ENCODE assay signal across 11 cellular contexts in genomic region chr22:19765477-19766234, GRCh38. TPM values are rescaled to one million over a fixed set of nuclear protein-coding genes. Genes with fewer than 3 reads are reported as not detected.
DNase-seq lines count a peak whose midpoint lies in the region; ATAC-seq and TF ChIP-seq lines count a peak whose summit lies in the region.
"Had no signal": no experiment of that assay in that cellular context is flagged by ENCODE, and none has a peak within 500 bp of the region (broad histone marks: within the 10 kb centered on the region; RNA-seq: fewer than 3 reads in every experiment).

No MANE protein-coding gene starts in this region.

- TF ChIP-seq POLR2A in lower leg skin (IDR thresholded peaks at IDR 0.05), result no peak

- no peaks in the 10 kb centered on the region for H4K20me1 ChIP-seq in PC-3 (ENCODE audit: low read length)

- CTCF ChIA-PET in PC-3 (lab: Charles Lee), result no interaction called here
- CTCF ChIA-PET in A673 (lab: Charles Lee), result no interaction called here

- no peaks in the 10 kb centered on the region for H3K9me3 Mint-ChIP-seq in activated CD4-positive, alpha-beta T cell treated with anti-CD3 and anti-CD28 coated beads, Interleukin-2, amount 10 ng/mL, durations not matched to agents 24 days and 14 days
- H3K9me3 Mint-ChIP-seq in T-helper 2 cell treated with Interferon-gamma antibody and Interleukin-4, amounts not matched to agents 5 μg/mL and 100 μg/mL, for 36 hours, result no peaks in the 10 kb centered on the region
- no peaks in the 10 kb centered on the region for H3K9me3 Mint-ChIP-seq in stimulated activated naive B cell treated with anti-CD40 and anti-IgM and Interleukin-4, amounts not matched to agents 10 μg/mL and 1 μg/mL and 100 μg/mL, for 72 hours

- H3K4me3 Mint-ChIP-seq in activated CD4-positive, alpha-beta T cell treated with anti-CD3 and anti-CD28 coated beads, Interleukin-2, amount 10 ng/mL, durations not matched to agents 24 days and 14 days, result peak overlapping the region; percentile 48
- H3K4me3 Mint-ChIP-seq in T-helper 2 cell treated with Interferon-gamma antibody and Interleukin-4, amounts not matched to agents 5 μg/mL and 100 μg/mL, for 36 hours, result peak overlapping the region; percentile 52
- peak overlapping the region; percentile 59 to 64 for H3K4me3 Mint-ChIP-seq in stimulated activated naive B cell treated with anti-CD40 and anti-IgM and Interleukin-4, amounts not matched to agents 10 μg/mL and 1 μg/mL and 100 μg/mL, for 72 hours

- peak in 1 of 2 donors; percentile 14 for ATAC-seq in left cardiac atrium
- peak in 1 of 2 donors; percentile 10 for ATAC-seq in stimulated activated naive B cell treated with anti-CD40 and anti-IgM and Interleukin-4, amounts not matched to agents 10 μg/mL and 1 μg/mL and 100 μg/mL, for 72 hours (replicated peaks)
- no peak for ATAC-seq in PC-3

- no peak overlapping the region for H2AFZ ChIP-seq in PC-3 (ENCODE audit: low read length)

- no peaks in the 10 kb centered on the region for H3K9me3 ChIP-seq in PC-3 (ENCODE audit: low read length)
- H3K9me3 ChIP-seq in A673 (ENCODE audit: low read depth, low read length, poor library complexity, severe bottlenecking), result no peaks in the 10 kb centered on the region
- H3K9me3 ChIP-seq: ovary had no signal

- H3K4me1 Mint-ChIP-seq in activated CD4-positive, alpha-beta T cell treated with anti-CD3 and anti-CD28 coated beads, Interleukin-2, amount 10 ng/mL, durations not matched to agents 24 days and 14 days, result peaks cover 4% of the 10 kb centered on the region
- peaks cover 6% of the 10 kb centered on the region for H3K4me1 Mint-ChIP-seq in T-helper 2 cell treated with Interferon-gamma antibody and Interleukin-4, amounts not matched to agents 5 μg/mL and 100 μg/mL, for 36 hours (ENCODE audit: low read depth)
- peaks cover 13 to 29% of the 10 kb centered on the region in 2 donors for H3K4me1 Mint-ChIP-seq in stimulated activated naive B cell treated with anti-CD40 and anti-IgM and Interleukin-4, amounts not matched to agents 10 μg/mL and 1 μg/mL and 100 μg/mL, for 72 hours

- H3K36me3 Mint-ChIP-seq in activated CD4-positive, alpha-beta T cell treated with anti-CD3 and anti-CD28 coated beads, Interleukin-2, amount 10 ng/mL, durations not matched to agents 24 days and 14 days (ENCODE audit: low read depth), result peaks cover 2% of the 10 kb centered on the region
- no peaks in the 10 kb centered on the region for H3K36me3 Mint-ChIP-seq in T-helper 2 cell treated with Interferon-gamma antibody and Interleukin-4, amounts not matched to agents 5 μg/mL and 100 μg/mL, for 36 hours (ENCODE audit: low read depth)
- H3K36me3 Mint-ChIP-seq in stimulated activated naive B cell treated with anti-CD40 and anti-IgM and Interleukin-4, amounts not matched to agents 10 μg/mL and 1 μg/mL and 100 μg/mL, for 72 hours, result no peaks in the 10 kb centered on the region

- peaks cover 32% of the 10 kb centered on the region for H3K79me2 ChIP-seq in PC-3 (ENCODE audit: low read length)

- TF ChIP-seq CTCF in lower leg skin (IDR thresholded peaks at IDR 0.05) (no peak), PC-3 (conservative IDR thresholded peaks at IDR 0.05; ENCODE audit: low read depth, low read length) (no peak), A673 (conservative IDR thresholded peaks at IDR 0.05; ENCODE audit: low read depth, low read length) (no peak)

- BruUV-seq in PC-3 (replicated peaks; lab: Mats Ljungman, UMichigan) (no TSS peak), A673 (replicated peaks; lab: Mats Ljungman, UMichigan) (no TSS peak)

- no peak overlapping the region for H3K4me2 ChIP-seq in PC-3 (ENCODE audit: low read length)

- H3K4me1 ChIP-seq in PC-3 (ENCODE audit: insufficient read depth, low read length) (peaks cover 7% of the 10 kb centered on the region; the same call in 1 of the 2 replicates), A673 (ENCODE audit: insufficient read depth, low read length, poor library complexity, severe bottlenecking) (no peaks in the 10 kb centered on the region)

- H3K27ac Mint-ChIP-seq in activated CD4-positive, alpha-beta T cell treated with anti-CD3 and anti-CD28 coated beads, Interleukin-2, amount 10 ng/mL, durations not matched to agents 24 days and 14 days, result no peak overlapping the region
- H3K27ac Mint-ChIP-seq in T-helper 2 cell treated with Interferon-gamma antibody and Interleukin-4, amounts not matched to agents 5 μg/mL and 100 μg/mL, for 36 hours, result no peak overlapping the region
- H3K27ac Mint-ChIP-seq in stimulated activated naive B cell treated with anti-CD40 and anti-IgM and Interleukin-4, amounts not matched to agents 10 μg/mL and 1 μg/mL and 100 μg/mL, for 72 hours, result peak overlapping the region; percentile 51

- no peaks in the 10 kb centered on the region for H3F3A ChIP-seq in PC-3 (ENCODE audit: low read length, unreplicated experiment)

- H3K9ac ChIP-seq in PC-3 (ENCODE audit: low read length), result no peak overlapping the region

- peak; percentile 78 for DNase-seq in activated CD4-positive, alpha-beta T cell treated with anti-CD3 and anti-CD28 coated beads, Interleukin-2, amount 10 ng/mL, durations not matched to agents 24 days and 14 days
- DNase-seq in activated CD4-positive, alpha-beta T cell treated with anti-CD3 and anti-CD28 coated beads for 48 hours, result no peak
- DNase-seq in T-helper 2 cell treated with Interferon-gamma antibody and Interleukin-4, amounts not matched to agents 5 μg/mL and 100 μg/mL, for 36 hours (ENCODE audit: low spot score), result peak; percentile 11
- peak; percentile 53 for DNase-seq in left cardiac atrium
- no peak for DNase-seq in stimulated activated naive B cell treated with anti-CD40 and anti-IgM and Interleukin-4, amounts not matched to agents 10 μg/mL and 1 μg/mL and 100 μg/mL, for 72 hours
- DNase-seq in lower leg skin (ENCODE audit: low spot score in 2 of 2), result no peak
- DNase-seq in PC-3, result no peak
- no peak for DNase-seq in A673 (ENCODE audit: low spot score)
- DNase-seq: NCI-H2171 treated with DMSO at 0.1 percent for 48 hours, ovary had no signal

- 21 to 53% methylated on average over 5 to 15 of the region's 81 CpGs for WGBS in lower leg skin, 2 donors

- H3K27ac ChIP-seq in PC-3 (ENCODE audit: low read length) (no peak overlapping the region), A673 (ENCODE audit: low read depth, low read length, poor library complexity, severe bottlenecking) (no peak overlapping the region)
- H3K27ac ChIP-seq: ovary had no signal

- no peaks in the 10 kb centered on the region for H3K9me2 ChIP-seq in PC-3 (replicated peaks; ENCODE audit: low read length)

- H3K4me3 ChIP-seq in lower leg skin (ENCODE audit: low read depth, poor library complexity, severe bottlenecking), result no peak overlapping the region
- H3K4me3 ChIP-seq in PC-3 (ENCODE audit: low read length), result no peak overlapping the region
- H3K4me3 ChIP-seq in A673 (ENCODE audit: low read depth, low read length, poor library complexity, severe bottlenecking), result no peak overlapping the region
- H3K4me3 ChIP-seq: ovary had no signal

- H3K27me3 ChIP-seq in PC-3 (ENCODE audit: low read length) (no peaks in the 10 kb centered on the region), A673 (replicated peaks; ENCODE audit: insufficient read depth, low read depth, low read length, poor library complexity) (peaks cover 38% of the 10 kb centered on the region)
- H3K27me3 ChIP-seq: ovary had no signal

- H3K36me3 ChIP-seq in PC-3 (ENCODE audit: low read depth, low read length), result no peaks in the 10 kb centered on the region
- H3K36me3 ChIP-seq in A673 (ENCODE audit: insufficient read depth, low read length, poor library complexity, severe bottlenecking), result no peaks in the 10 kb centered on the region
- H3K36me3 ChIP-seq: ovary had no signal

- intact Hi-C loops in activated CD4-positive, alpha-beta T cell treated with anti-CD3 and anti-CD28 coated beads, Interleukin-2, amount 10 ng/mL, durations not matched to agents 24 days and 14 days (cut with micrococcal nuclease), result loop anchor here (2.0 kb wide), 1 partner anchor 43 kb away; the partner anchor contains the start of gene GP1BB
- intact Hi-C loops in left cardiac atrium (cut with DNase I), result no loop called here
- intact Hi-C loops in lower leg skin (cut with DNase I; ENCODE audit: low total_unique reads), result no loop called here
- intact Hi-C loops in PC-3 (cut with micrococcal nuclease), result loop anchor here (10.0 kb wide), 1 partner anchor 89 kb away; the partner anchor contains the start of genes GNB1L and RTL10
- intact Hi-C loops in A673 (cut with micrococcal nuclease; ENCODE audit: unreplicated experiment), result no loop called here

- POLR2A ChIA-PET in PC-3 (lab: Charles Lee; ENCODE audit: unreplicated experiment), result no interaction called here
- POLR2A ChIA-PET in A673 (lab: Charles Lee; ENCODE audit: low non-redundant PET), result no interaction called here

- peaks cover 63% of the 10 kb centered on the region for H3K27me3 Mint-ChIP-seq in activated CD4-positive, alpha-beta T cell treated with anti-CD3 and anti-CD28 coated beads, Interleukin-2, amount 10 ng/mL, durations not matched to agents 24 days and 14 days
- H3K27me3 Mint-ChIP-seq in T-helper 2 cell treated with Interferon-gamma antibody and Interleukin-4, amounts not matched to agents 5 μg/mL and 100 μg/mL, for 36 hours (ENCODE audit: low read depth), result peaks cover 66% of the 10 kb centered on the region
- H3K27me3 Mint-ChIP-seq in stimulated activated naive B cell treated with anti-CD40 and anti-IgM and Interleukin-4, amounts not matched to agents 10 μg/mL and 1 μg/mL and 100 μg/mL, for 72 hours, result peaks cover 72 to 83% of the 10 kb centered on the region in 2 donors

RNA-seq across cellular contexts. Expression of gene TBX1, which starts 5.1 kb away (rescaled TPM):
- total RNA-seq in activated CD4-positive, alpha-beta T cell treated with anti-CD3 and anti-CD28 coated beads, Interleukin-2, amount 10 ng/mL, durations not matched to agents 24 days and 14 days, result 0.09 TPM in 1 of 2 replicates, not detected in the other
- total RNA-seq in left cardiac atrium, result 1 to 10 TPM in 1 of 2 donors, under 1 TPM in 1; 0.47 to 2.4 TPM
- 10 to 100 TPM in 1 of 4 donors, 1 to 10 TPM in 3; 1.5 to 14.1 (median 4.9) TPM for total RNA-seq in lower leg skin
- 15.9 and 18.6 TPM in 2 replicates for total RNA-seq in PC-3 (2014; rRNA removed)
- total RNA-seq in A673 (2021), result 3.6 and 4.7 TPM in 2 replicates
- total RNA-seq: fibroblast of lung had no signal

RNA-seq across cellular contexts. Expression of gene GP1BB, which starts 42.3 kb away (rescaled TPM):
- total RNA-seq in activated CD4-positive, alpha-beta T cell treated with anti-CD3 and anti-CD28 coated beads, Interleukin-2, amount 10 ng/mL, durations not matched to agents 24 days and 14 days, result not detected in 2 replicates
- total RNA-seq in left cardiac atrium (not detected), lower leg skin (10 to 100 TPM; 39.8 to 65.1 (median 51.0) TPM), PC-3 (2014; rRNA removed) (0.80 and 5.9 TPM in 2 replicates), A673 (2021) (12.6 and 13.3 TPM in 2 replicates)

RNA-seq across cellular contexts. Expression of gene SEPTIN5, which starts 51.4 kb away (rescaled TPM):
- total RNA-seq in activated CD4-positive, alpha-beta T cell treated with anti-CD3 and anti-CD28 coated beads, Interleukin-2, amount 10 ng/mL, durations not matched to agents 24 days and 14 days, result 0.44 and 1.4 TPM in 2 replicates
- total RNA-seq in left cardiac atrium, result 100 to 1,000 TPM; 118 to 127 TPM
- 100 to 1,000 TPM; 102 to 193 (median 125) TPM for total RNA-seq in lower leg skin
- total RNA-seq in PC-3 (2014; rRNA removed), result 26.3 and 27.5 TPM in 2 replicates
- total RNA-seq in A673 (2021), result 50.4 and 58.9 TPM in 2 replicates

Comparison
In these comparisons a context has a peak if more than half of its experiments do, and no peak if none do; other contexts are left out.
1. DNase-seq: peak in activated CD4-positive, alpha-beta T cell treated with anti-CD3 and anti-CD28 coated beads, Interleukin-2, amount 10 ng/mL, durations not matched to agents 24 days and 14 days (single experiment), T-helper 2 cell treated with Interferon-gamma antibody and Interleukin-4, amounts not matched to agents 5 μg/mL and 100 μg/mL, for 36 hours (single experiment) and left cardiac atrium (single experiment); none in activated CD4-positive, alpha-beta T cell treated with anti-CD3 and anti-CD28 coated beads for 48 hours (single experiment), stimulated activated naive B cell treated with anti-CD40 and anti-IgM and Interleukin-4, amounts not matched to agents 10 μg/mL and 1 μg/mL and 100 μg/mL, for 72 hours (single experiment), lower leg skin (0 of 2), PC-3 (single experiment) and A673 (single experiment).
2. RNA of gene SEPTIN5, which starts 51.4 kb away (total RNA-seq): 102 to 193 TPM in lower leg skin, 118 to 127 TPM in left cardiac atrium, 50.4 to 58.9 TPM in A673 and 26.3 to 27.5 TPM in PC-3; 0.44 to 1.4 TPM in activated CD4-positive, alpha-beta T cell treated with anti-CD3 and anti-CD28 coated beads, Interleukin-2, amount 10 ng/mL, durations not matched to agents 24 days and 14 days; every median in the first group is over 10 times any median in the second.
3. intact Hi-C loops: an anchor here in activated CD4-positive, alpha-beta T cell treated with anti-CD3 and anti-CD28 coated beads, Interleukin-2, amount 10 ng/mL, durations not matched to agents 24 days and 14 days (2.0 kb wide) and PC-3 (10.0 kb wide); none called in left cardiac atrium, lower leg skin and A673.
4. Peak in every context shown above with its lines, with median percentiles within 50 percentile points of each other: H3K4me3 Mint-ChIP-seq.